1 cellular context compared by ENCODE assay signal in the genomic region with DNA sequence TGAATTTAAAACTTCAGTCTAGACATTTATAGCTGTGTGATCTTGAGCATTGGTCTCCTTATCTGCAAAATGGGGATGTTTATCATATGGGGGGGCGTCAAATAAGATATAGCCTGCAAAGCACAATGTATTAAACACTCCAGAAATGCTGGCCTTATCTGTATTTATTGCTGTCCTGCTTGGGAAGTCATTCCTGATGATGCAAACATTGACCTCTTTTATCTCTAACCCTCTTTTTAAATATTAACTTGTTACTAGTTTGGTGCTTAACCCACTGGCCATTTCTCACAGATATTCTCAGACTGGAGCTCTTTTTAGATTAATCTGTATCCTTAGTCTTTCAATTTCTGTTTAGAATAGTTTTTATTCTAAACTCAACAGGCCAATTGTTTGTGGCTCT.
TF ChIP-seq lines count a peak whose summit lies in the region.

No MANE protein-coding gene starts in this region.

TF ChIP-seq in liver, 16 proteins besides CTCF, POLR2A, EP300 and RAD21 (continued from another document):
- TF ChIP-seq HNF4A (conservative IDR thresholded peaks at IDR 0.05) (peak; percentile 24 to 47), HNF4G (IDR thresholded peaks at IDR 0.05) (no peak), YY1 (IDR thresholded peaks at IDR 0.05) (peak; percentile 65), GABPA (IDR thresholded peaks at IDR 0.05 in 1 of 2, conservative IDR thresholded peaks at IDR 0.05 in 1 of 2) (no peak), TAF1 (conservative IDR thresholded peaks at IDR 0.05) (no peak), RXRA (IDR thresholded peaks at IDR 0.05) (peak in 1 of 2 donors; percentile 53), FOXA2 (IDR thresholded peaks at IDR 0.05) (no peak), FOXA1 (IDR thresholded peaks at IDR 0.05) (no peak), SP1 (IDR thresholded peaks at IDR 0.05) (no peak), NR2F2 (IDR thresholded peaks at IDR 0.05) (peak; percentile 50), JUND (IDR thresholded peaks at IDR 0.05) (peak in 1 of 2 donors; percentile 40)
- TF ChIP-seq, protein P1, sequence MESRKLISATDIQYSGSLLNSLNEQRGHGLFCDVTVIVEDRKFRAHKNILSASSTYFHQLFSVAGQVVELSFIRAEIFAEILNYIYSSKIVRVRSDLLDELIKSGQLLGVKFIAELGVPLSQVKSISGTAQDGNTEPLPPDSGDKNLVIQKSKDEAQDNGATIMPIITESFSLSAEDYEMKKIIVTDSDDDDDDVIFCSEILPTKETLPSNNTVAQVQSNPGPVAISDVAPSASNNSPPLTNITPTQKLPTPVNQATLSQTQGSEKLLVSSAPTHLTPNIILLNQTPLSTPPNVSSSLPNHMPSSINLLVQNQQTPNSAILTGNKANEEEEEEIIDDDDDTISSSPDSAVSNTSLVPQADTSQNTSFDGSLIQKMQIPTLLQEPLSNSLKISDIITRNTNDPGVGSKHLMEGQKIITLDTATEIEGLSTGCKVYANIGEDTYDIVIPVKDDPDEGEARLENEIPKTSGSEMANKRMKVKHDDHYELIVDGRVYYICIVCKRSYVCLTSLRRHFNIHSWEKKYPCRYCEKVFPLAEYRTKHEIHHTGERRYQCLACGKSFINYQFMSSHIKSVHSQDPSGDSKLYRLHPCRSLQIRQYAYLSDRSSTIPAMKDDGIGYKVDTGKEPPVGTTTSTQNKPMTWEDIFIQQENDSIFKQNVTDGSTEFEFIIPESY (IDR thresholded peaks at IDR 0.05): peak; percentile 47
- TF ChIP-seq, protein P2, sequence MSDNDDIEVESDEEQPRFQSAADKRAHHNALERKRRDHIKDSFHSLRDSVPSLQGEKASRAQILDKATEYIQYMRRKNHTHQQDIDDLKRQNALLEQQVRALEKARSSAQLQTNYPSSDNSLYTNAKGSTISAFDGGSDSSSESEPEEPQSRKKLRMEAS (IDR thresholded peaks at IDR 0.05): no peak
- TF ChIP-seq, protein P3, sequence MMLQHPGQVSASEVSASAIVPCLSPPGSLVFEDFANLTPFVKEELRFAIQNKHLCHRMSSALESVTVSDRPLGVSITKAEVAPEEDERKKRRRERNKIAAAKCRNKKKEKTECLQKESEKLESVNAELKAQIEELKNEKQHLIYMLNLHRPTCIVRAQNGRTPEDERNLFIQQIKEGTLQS (IDR thresholded peaks at IDR 0.05): peak; percentile 91
